In genomic region chr22:45919504-45920286, GRCh38 we compare ENCODE assay signal across 26 cellular contexts. TPM values are rescaled to one million over a fixed set of nuclear protein-coding genes. Genes with fewer than 3 reads are reported as not detected.
DNase-seq lines count a peak whose midpoint lies in the region; ATAC-seq and TF ChIP-seq lines count a peak whose summit lies in the region.
"Had no signal": no experiment of that assay in that cellular context is flagged by ENCODE, and none has a peak within 500 bp of the region (broad histone marks: within the 10 kb centered on the region; RNA-seq: fewer than 3 reads in every experiment).

No MANE protein-coding gene starts in this region.

- peak; percentile 72 for ATAC-seq in esophagus mucosa
- no peak for ATAC-seq in GM18517 (IDR thresholded peaks at IDR 0.05; ENCODE audit: unreplicated experiment)
- ATAC-seq: GM12878, GM23338, natural killer cell had no signal

- H2BK15ac ChIP-seq in neuronal stem cell (ENCODE audit: low read length): peak overlapping the region; percentile 97

- H3K27me3 ChIP-seq in PC-9 (ENCODE audit: insufficient read depth, low read depth): no peaks in the 10 kb centered on the region
- H3K27me3 ChIP-seq in neuronal stem cell (ENCODE audit: control insufficient read depth in 3 of 3, insufficient read depth in 3 of 3, low read depth in 1 of 3, low read length in 3 of 3): peaks cover 0 to 22% (median 0%) of the 10 kb centered on the region in 3 experiments
- H3K27me3 ChIP-seq: adrenal gland, hepatocyte had no signal

- peak overlapping the region; percentile 71 for H2BK5ac ChIP-seq in neuronal stem cell (ENCODE audit: low read length)

- DNase-seq in COLO668 (lab: John Stamatoyannopoulos, UW; ENCODE audit: unreplicated experiment) (peak; percentile 37), PC-9 (peak; percentile 92 to 93), neuronal stem cell (ENCODE audit: low spot score) (no peak), SKM-1 (lab: John Stamatoyannopoulos, UW; ENCODE audit: unreplicated experiment) (no peak), OCI-LY7 (ENCODE audit: low spot score) (no peak)
- DNase-seq in activated CD4-positive, CD25-positive, alpha-beta regulatory T cell (lab: John Stamatoyannopoulos, UW): no peak
- DNase-seq: activated CD4-positive, alpha-beta memory T cell treated with anti-CD3 and anti-CD28 coated beads for 36 hours; activated gamma-delta T cell; activated T-cell treated with anti-CD3 and anti-CD28 coated beads for 4 hours; adrenal gland; CD4-positive, alpha-beta memory T cell; DMS79; mesendoderm; natural killer cell; NCI-H1092; NCI-H2107; NCI-H510A; T-helper 2 cell; WERI-Rb-1 had no signal

- H3K27ac ChIP-seq in PC-9 (peak overlapping the region; percentile 85), neuronal stem cell (replicated peaks; ENCODE audit: low read length) (no peak overlapping the region), OCI-LY7 (ENCODE audit: low read depth, low read length, poor library complexity, severe bottlenecking) (no peak overlapping the region)
- H3K27ac ChIP-seq: adrenal gland, hepatocyte, parathyroid adenoma, WERI-Rb-1 had no signal

- peak overlapping the region; percentile 67 for H3K18ac ChIP-seq in neuronal stem cell (ENCODE audit: low read length)

- peaks cover 46% of the 10 kb centered on the region for H3F3A ChIP-seq in PC-9 (ENCODE audit: insufficient read depth, low read depth)

- H3K9ac ChIP-seq in neuronal stem cell (ENCODE audit: low read depth, low read length, poor library complexity): no peak overlapping the region
- H3K9ac ChIP-seq: parathyroid adenoma had no signal

- H3K4me3 ChIP-seq in PC-9 (peak overlapping the region; percentile 37; the same call in 1 of the 2 replicates), neuronal stem cell (ENCODE audit: low read length in 2 of 2) (no peak overlapping the region), OCI-LY7 (ENCODE audit: low read depth, low read length, poor library complexity, severe bottlenecking) (no peak overlapping the region)
- H3K4me3 ChIP-seq: adrenal gland, GM12878, GM23338, hepatocyte had no signal

- H3K4me2 ChIP-seq in PC-9: peak overlapping the region; percentile 75
- H3K4me2 ChIP-seq in neuronal stem cell (ENCODE audit: insufficient read depth, low read length, poor library complexity, severe bottlenecking): no peak overlapping the region
- H3K4me2 ChIP-seq in OCI-LY7 (ENCODE audit: low read length): no peak overlapping the region
- H3K4me2 ChIP-seq: GM23338, hepatocyte had no signal

- intact Hi-C loops in PC-9 (cut with micrococcal nuclease; ENCODE audit: unreplicated experiment): loop anchor here (1.0 to 5.0 kb wide), 9 partner anchors 15 to 275 kb away; partner anchors contain the start of gene WNT7B
- intact Hi-C loops in OCI-LY7 (cut with micrococcal nuclease; ENCODE audit: unreplicated experiment): no loop called here

- BruUV-seq in PC-9 (replicated peaks; lab: Mats Ljungman, UMichigan) (TSS peak; percentile 31), OCI-LY7 (replicated peaks; lab: Mats Ljungman, UMichigan) (no TSS peak)

- CTCF ChIA-PET in PC-9 (lab: Charles Lee) (interaction anchor here (0.6 kb wide), 2 partner anchors 36 to 56 kb away, joined by 3 to 4 read pairs; no protein-coding TSS in a partner anchor), OCI-LY7 (lab: Charles Lee; ENCODE audit: unreplicated experiment) (no interaction called here)

- H3K79me2 ChIP-seq in PC-9 (ENCODE audit: low read depth) (no peaks in the 10 kb centered on the region), OCI-LY7 (ENCODE audit: insufficient read depth, low read depth, low read length) (no peaks in the 10 kb centered on the region)
- H3K79me2 ChIP-seq: hepatocyte, parathyroid adenoma had no signal

- no peak overlapping the region for H2AFZ ChIP-seq in PC-9
- H2AFZ ChIP-seq in neuronal stem cell (ENCODE audit: low read length): no peak overlapping the region
- H2AFZ ChIP-seq in OCI-LY7 (ENCODE audit: low read length): no peak overlapping the region
- H2AFZ ChIP-seq: GM23338, hepatocyte, parathyroid adenoma had no signal

- POLR2A ChIA-PET in PC-9 (lab: Charles Lee; ENCODE audit: unreplicated experiment) (interaction anchor here (0.5 to 0.7 kb wide), 2 partner anchors 42 to 57 kb away, joined by 3 to 6 read pairs; partner anchors contain the start of gene WNT7B), OCI-LY7 (lab: Charles Lee) (no interaction called here)

- H4K20me1 ChIP-seq in PC-9 (ENCODE audit: insufficient read depth) (peaks cover 7% of the 10 kb centered on the region), OCI-LY7 (ENCODE audit: insufficient read depth, low read length) (no peaks in the 10 kb centered on the region)

- no peaks in the 10 kb centered on the region for H3K9me3 ChIP-seq in PC-9 (ENCODE audit: insufficient read depth, low read depth)
- H3K9me3 ChIP-seq in neuronal stem cell (replicated peaks in 1 of 2; ENCODE audit: control insufficient read depth in 2 of 2, insufficient read depth in 1 of 2, low read depth in 1 of 2, low read length in 2 of 2): peaks cover 0 to under 1% of the 10 kb centered on the region in 2 donors
- H3K9me3 ChIP-seq in OCI-LY7 (ENCODE audit: low read length): no peaks in the 10 kb centered on the region
- H3K9me3 ChIP-seq: adrenal gland had no signal

- no peaks in the 10 kb centered on the region; the same call in 1 of the 2 replicates for H3K36me3 ChIP-seq in PC-9 (ENCODE audit: low read depth)
- H3K36me3 ChIP-seq in neuronal stem cell (replicated peaks in 1 of 2; ENCODE audit: control insufficient read depth in 2 of 2, insufficient read depth in 2 of 2, low read length in 2 of 2): no peaks in the 10 kb centered on the region
- H3K36me3 ChIP-seq in OCI-LY7 (ENCODE audit: insufficient read depth, low read length): no peaks in the 10 kb centered on the region
- H3K36me3 ChIP-seq: adrenal gland, WERI-Rb-1 had no signal

- no peak overlapping the region for H4K91ac ChIP-seq in neuronal stem cell (ENCODE audit: low read depth, low read length, poor library complexity)

- peak overlapping the region; percentile 37 for H3K4ac ChIP-seq in neuronal stem cell (ENCODE audit: low read length)

- H3K9me2 ChIP-seq in PC-9 (ENCODE audit: insufficient read depth): no peaks in the 10 kb centered on the region
- H3K9me2 ChIP-seq in OCI-LY7 (ENCODE audit: insufficient read depth, low read length): no peaks in the 10 kb centered on the region

- no CpG with 5 or more reads among the region's 15 CpGs for WGBS in neuronal stem cell (ENCODE audit: extremely low coverage in 2 of 2, insufficient read length in 2 of 2, insufficient replicate concordance in 1 of 2), 2 donors

- peak overlapping the region; percentile 62 for H3K23ac ChIP-seq in neuronal stem cell (ENCODE audit: low read depth, low read length, poor library complexity)

- H3K4me1 ChIP-seq in PC-9 (replicated peaks; ENCODE audit: insufficient read depth) (peaks cover 60% of the 10 kb centered on the region), neuronal stem cell (ENCODE audit: control insufficient read depth in 2 of 2, insufficient read depth in 1 of 2, low read depth in 1 of 2, low read length in 2 of 2) (no peaks in the 10 kb centered on the region), OCI-LY7 (ENCODE audit: insufficient read depth, low read length, poor library complexity, severe bottlenecking) (no peaks in the 10 kb centered on the region)
- H3K4me1 ChIP-seq: adrenal gland, parathyroid adenoma had no signal

- no peaks in the 10 kb centered on the region for H3K79me1 ChIP-seq in neuronal stem cell (ENCODE audit: low read depth, low read length)

- H3K14ac ChIP-seq in neuronal stem cell (ENCODE audit: low read length): peak overlapping the region; percentile 58

- peak overlapping the region; percentile 93 for H2AK5ac ChIP-seq in neuronal stem cell (ENCODE audit: low read depth, low read length)

- TF ChIP-seq CTCF in PC-9 (conservative IDR thresholded peaks at IDR 0.05) (no peak), OCI-LY7 (conservative IDR thresholded peaks at IDR 0.05; ENCODE audit: low read length) (no peak)

- H2BK120ac ChIP-seq in neuronal stem cell (ENCODE audit: low read depth, low read length): peak overlapping the region; percentile 28

- H4K8ac ChIP-seq in neuronal stem cell (ENCODE audit: low read depth, low read length): no peak overlapping the region

- H2BK12ac ChIP-seq in neuronal stem cell (ENCODE audit: low read length): peak overlapping the region; percentile 95

RNA-seq across cellular contexts. Expression of gene WNT7B, which starts 57.3 kb away (rescaled TPM):
- 66.9 and 75.5 TPM in 2 replicates for total RNA-seq in PC-9 (2021)
- total RNA-seq in esophagus mucosa: 8.4 TPM
- 8.6 TPM for polyA plus RNA-seq in neuronal stem cell (2013, experiment 1 of 2)
- 8.5 TPM for polyA plus RNA-seq in neuronal stem cell (2013, experiment 2 of 2)
- not detected in 2 replicates for total RNA-seq in OCI-LY7 (2014; rRNA removed; shearing (Covaris generic))
- not detected in 2 replicates for total RNA-seq in OCI-LY7 (2022)
- total RNA-seq: activated CD4-positive, alpha-beta memory T cell treated with anti-CD3 and anti-CD28 coated beads for 36 hours; cardiac septum; CD4-positive, alpha-beta memory T cell; GM12878; natural killer cell had no signal
- polyA plus RNA-seq: CD4-positive, alpha-beta memory T cell; GM23338 had no signal

Comparison
In these comparisons a context has a peak if more than half of its experiments do, and no peak if none do; other contexts are left out.
1. DNase-seq: peak in COLO668 (single experiment) and PC-9 (2 of 2); none in neuronal stem cell (single experiment), activated CD4-positive, CD25-positive, alpha-beta regulatory T cell (0 of 4), SKM-1 (single experiment) and OCI-LY7 (single experiment).